30 cellular contexts compared by ENCODE assay signal in genomic region chr2:3117650-3118216, GRCh38.
A peak's percentile ranks its signal among the peaks of the same experiment; 100 is the strongest.
DNase-seq lines count a peak whose midpoint lies in the region; ATAC-seq and TF ChIP-seq lines count a peak whose summit lies in the region.
"Had no signal": no experiment of that assay in that cellular context is flagged by ENCODE, and none has a peak within 500 bp of the region (broad histone marks: within the 10 kb centered on the region; RNA-seq: fewer than 3 reads in every experiment).

No MANE protein-coding gene starts in this region.

- H3K36me3 Mint-ChIP-seq in Calu3 (ENCODE audit: insufficient read depth, unreplicated experiment), result no peaks in the 10 kb centered on the region

- H3K27me3 ChIP-seq in BLaER1, result no peaks in the 10 kb centered on the region
- no peaks in the 10 kb centered on the region for H3K27me3 ChIP-seq in RWPE2 (ENCODE audit: insufficient read depth, poor library complexity, severe bottlenecking)

- peaks cover 10% of the 10 kb centered on the region for H3K9me3 Mint-ChIP-seq in Calu3 (ENCODE audit: low read depth, unreplicated experiment)
- H3K9me3 Mint-ChIP-seq: CD4-positive, alpha-beta memory T cell; H9; HFFc6; IgD-negative memory B cell had no signal

- DNase-seq in RWPE2 (ENCODE audit: low spot score) (peak; percentile 15), ecto neural progenitor cell (ENCODE audit: low spot score) (peak; percentile 51), mesenteric fat pad (ENCODE audit: low spot score) (peak; percentile 57), posterior vena cava (ENCODE audit: low spot score) (no peak), Calu3 (no peak)
- DNase-seq in activated CD4-positive, alpha-beta T cell treated with anti-CD3 and anti-CD28 coated beads, Interleukin-2, amount 50 U/mL, for 1 hour, result no peak
- DNase-seq: C1 segment of cervical spinal cord; Caco-2; CD4-positive, alpha-beta memory T cell; DMS 273 treated with DMSO at 0.1 percent for 48 hours; DMS79; EL; GDM1; H9; HFFc6; MM.1S; NCI-H1694; NCI-H2029 treated with DMSO at 0.1 percent for 48 hours; NCI-H446 treated with DMSO at 0.1 percent for 48 hours; NCI-H526; SHP77 treated with DMSO at 0.1 percent for 48 hours; SW 1271 had no signal

- no peak overlapping the region for H3K4me3 Mint-ChIP-seq in Calu3 (ENCODE audit: low read depth, unreplicated experiment)
- H3K4me3 Mint-ChIP-seq: CD4-positive, alpha-beta memory T cell; H9; HFFc6 had no signal

- no peak overlapping the region for H3K9ac ChIP-seq in BLaER1
- H3K9ac ChIP-seq: KMS-11 had no signal

- peak overlapping the region; percentile 33 for H3K4me2 ChIP-seq in BLaER1
- H3K4me2 ChIP-seq: KMS-11 had no signal

- H3K27ac Mint-ChIP-seq in Calu3 (ENCODE audit: unreplicated experiment), result no peak overlapping the region
- H3K27ac Mint-ChIP-seq: CD4-positive, alpha-beta memory T cell; H9; HFFc6; IgD-negative memory B cell had no signal

- H3K27me3 Mint-ChIP-seq in Calu3 (ENCODE audit: unreplicated experiment), result no peaks in the 10 kb centered on the region
- H3K27me3 Mint-ChIP-seq: CD4-positive, alpha-beta memory T cell; IgD-negative memory B cell had no signal

- H3K27ac ChIP-seq in BLaER1, result no peak overlapping the region
- no peak overlapping the region for H3K27ac ChIP-seq in RWPE2 (ENCODE audit: poor library complexity, severe bottlenecking)
- H3K27ac ChIP-seq: KMS-11, RWPE1, SK-N-MC had no signal

- H4K20me1 ChIP-seq in BLaER1, result no peaks in the 10 kb centered on the region

- ATAC-seq in RWPE2 (ENCODE audit: low read depth) (no peak), HG03025 (IDR thresholded peaks at IDR 0.05; ENCODE audit: low FRiP score, unreplicated experiment) (no peak)
- ATAC-seq: GM12878, Panc1 had no signal

- no peaks in the 10 kb centered on the region for H3K4me1 Mint-ChIP-seq in Calu3 (ENCODE audit: low read depth, unreplicated experiment)
- H3K4me1 Mint-ChIP-seq: CD4-positive, alpha-beta memory T cell; IgD-negative memory B cell had no signal

- peaks cover 38% of the 10 kb centered on the region for H3K4me1 ChIP-seq in BLaER1
- H3K4me1 ChIP-seq in RWPE2 (ENCODE audit: insufficient read depth, poor library complexity, severe bottlenecking), result no peaks in the 10 kb centered on the region
- H3K4me1 ChIP-seq: Caco-2 had no signal

- H3K4me3 ChIP-seq in BLaER1 (no peak overlapping the region), RWPE2 (ENCODE audit: severe bottlenecking) (no peak overlapping the region)
- H3K4me3 ChIP-seq: GM12878, SK-N-MC had no signal

- peaks cover 9% of the 10 kb centered on the region; the same call in 1 of the 2 replicates for H3K9me3 ChIP-seq in BLaER1
- no peaks in the 10 kb centered on the region for H3K9me3 ChIP-seq in RWPE2 (ENCODE audit: severe bottlenecking)

- no TSS peak for BruUV-seq in Calu3 (replicated peaks; lab: Mats Ljungman, UMichigan)

- intact Hi-C loops in posterior vena cava (cut with DNase I) (no loop called here), Calu3 (cut with micrococcal nuclease; ENCODE audit: unreplicated experiment) (no loop called here)

- H3K36me3 ChIP-seq in BLaER1 (no peaks in the 10 kb centered on the region), RWPE2 (ENCODE audit: low read depth) (no peaks in the 10 kb centered on the region)

- CTCF ChIA-PET in Calu3 (lab: Charles Lee), result no interaction called here

- TF ChIP-seq CTCF in RWPE2 (IDR thresholded peaks at IDR 0.05; ENCODE audit: poor library complexity, severe bottlenecking) (no peak), Calu3 (IDR thresholded peaks at IDR 0.05; ENCODE audit: unreplicated experiment) (no peak)

Comparison
In these comparisons a context has a peak if more than half of its experiments do, and no peak if none do; other contexts are left out.
1. DNase-seq: peak in RWPE2 (single experiment), ecto neural progenitor cell (single experiment) and mesenteric fat pad (single experiment); none in posterior vena cava (single experiment), activated CD4-positive, alpha-beta T cell treated with anti-CD3 and anti-CD28 coated beads, Interleukin-2, amount 50 U/mL, for 1 hour (single experiment) and Calu3 (single experiment).